In the genomic region with DNA sequence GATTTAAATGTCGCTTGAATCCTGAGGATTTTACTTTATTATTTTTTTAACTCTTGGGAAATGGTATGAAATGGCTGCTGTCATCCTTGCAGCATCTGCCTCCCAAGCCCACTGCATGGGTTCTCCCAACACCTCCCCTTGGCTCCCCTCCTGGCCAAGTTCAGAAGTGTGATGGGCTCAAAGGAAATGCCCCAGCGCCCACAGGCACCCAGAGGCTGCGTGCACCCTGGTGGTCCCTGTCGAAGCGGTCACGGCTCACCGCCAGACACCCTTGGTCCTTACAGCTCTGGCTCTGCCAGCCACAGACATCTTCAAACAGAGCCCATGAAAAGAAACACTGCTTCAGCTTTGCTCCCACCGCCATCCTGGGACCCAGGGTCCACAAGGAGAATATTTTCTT, we compare ENCODE assay signal across 21 cellular contexts.
DNase-seq lines count a peak whose midpoint lies in the region; ATAC-seq, FAIRE-seq and TF ChIP-seq lines count a peak whose summit lies in the region.
"Had no signal": no experiment of that assay in that cellular context is flagged by ENCODE, and none has a peak within 500 bp of the region (broad histone marks: within the 10 kb centered on the region; RNA-seq: fewer than 3 reads in every experiment).

No MANE protein-coding gene starts in this region.

- TF ChIP-seq EP300 in gastroesophageal sphincter (IDR thresholded peaks at IDR 0.05), result no peak

- H3K4me1 ChIP-seq in mucosa of stomach (ENCODE audit: control insufficient read depth, insufficient read depth, low read length) (peaks cover 64% of the 10 kb centered on the region), gastroesophageal sphincter (no peaks in the 10 kb centered on the region)

- peak overlapping the region; percentile 25 for H3K9ac ChIP-seq in mucosa of stomach (ENCODE audit: low read length)

- H3K4me1 Mint-ChIP-seq in WTC11, result peaks cover 14% of the 10 kb centered on the region; the same call in 1 of the 2 replicates

- CTCF ChIA-PET in WTC11 (lab: Charles Lee), result interaction anchor here (0.6 kb wide), 1 partner anchor 1903 kb away, joined by 3 read pairs; no protein-coding TSS in a partner anchor

- DNase-seq in DMS 273 (lab: John Stamatoyannopoulos, UW; ENCODE audit: unreplicated experiment), result peak; percentile 17
- DNase-seq in DMS 273 treated with DMSO at 0.1 percent for 48 hours (lab: John Stamatoyannopoulos, UW), result no peak
- DNase-seq in WTC11 (ENCODE audit: low spot score), result no peak
- DNase-seq in urothelium cell line (ENCODE audit: low spot score), result peak; percentile 46
- DNase-seq in NCI-H2196 treated with DMSO at 0.1 percent for 48 hours (lab: John Stamatoyannopoulos, UW; ENCODE audit: unreplicated experiment), result no peak
- DNase-seq in NCI-H526 treated with DMSO at 0.1 percent for 48 hours (lab: John Stamatoyannopoulos, UW), result no peak
- DNase-seq: activated CD4-positive, CD25-positive, alpha-beta regulatory T cell; activated CD8-positive, alpha-beta T cell treated with anti-CD3 and anti-CD28 coated beads, Interleukin-2, amount 10 ng/mL, durations not matched to agents 7 days and 5 days; activated T-cell treated with anti-CD3 and anti-CD28 coated beads, Interleukin-2, amount 50 U/mL, for 72 hours; DMS53; KG1; midbrain; MV-4-11; NCI-H187 treated with DMSO at 0.1 percent for 48 hours; stimulated activated CD4-positive, alpha-beta T cell treated with anti-CD3 and anti-CD28 coated beads, Interleukin-2, amount 100 ng/mL, for 48 hours had no signal

- TF ChIP-seq CTCF in WTC11 (IDR thresholded peaks at IDR 0.05), result no peak
- no peak for TF ChIP-seq CTCF in gastroesophageal sphincter (IDR thresholded peaks at IDR 0.05)

- no peaks in the 10 kb centered on the region for H3K36me3 ChIP-seq in mucosa of stomach (ENCODE audit: control insufficient read depth, insufficient read depth, low read length)
- no peaks in the 10 kb centered on the region for H3K36me3 ChIP-seq in gastroesophageal sphincter

- H3K4me3 ChIP-seq in mucosa of stomach (ENCODE audit: low read length), result no peak overlapping the region
- no peak overlapping the region for H3K4me3 ChIP-seq in gastroesophageal sphincter
- H3K4me3 ChIP-seq: body of pancreas had no signal

- TF ChIP-seq POLR2A in gastroesophageal sphincter (IDR thresholded peaks at IDR 0.05), result no peak

- WGBS in gastroesophageal sphincter (ENCODE audit: low coverage in 1 of 2), 2 donors, result 83 to 94% methylated on average over 1 to 2 of the region's 8 CpGs

- no peaks in the 10 kb centered on the region; the same call in 1 of the 2 replicates for H3K27me3 Mint-ChIP-seq in WTC11 (ENCODE audit: low read depth)
- H3K27me3 Mint-ChIP-seq: activated naive CD8-positive, alpha-beta T cell had no signal

- FAIRE-seq in urothelium cell line (lab: Jason Lieb, UNC), result no peak

- H3K9me3 ChIP-seq in mucosa of stomach (ENCODE audit: control insufficient read depth, low read length) (no peaks in the 10 kb centered on the region), gastroesophageal sphincter (no peaks in the 10 kb centered on the region)
- H3K9me3 ChIP-seq: body of pancreas had no signal

- no peak overlapping the region for H3K4me3 Mint-ChIP-seq in WTC11
- H3K4me3 Mint-ChIP-seq: activated CD8-positive, alpha-beta T cell treated with anti-CD3 and anti-CD28 coated beads, Interleukin-2, amount 10 ng/mL, durations not matched to agents 7 days and 5 days; activated naive CD8-positive, alpha-beta T cell; activated T-cell treated with anti-CD3 and anti-CD28 coated beads, Interleukin-2, amount 50 U/mL, for 72 hours; T-helper 2 cell treated with Interferon-gamma antibody and Interleukin-4, amounts not matched to agents 5 μg/mL and 100 μg/mL, for 36 hours had no signal

- no peak overlapping the region for H3K27ac Mint-ChIP-seq in WTC11
- H3K27ac Mint-ChIP-seq: activated CD8-positive, alpha-beta T cell treated with anti-CD3 and anti-CD28 coated beads, Interleukin-2, amount 10 ng/mL, durations not matched to agents 7 days and 5 days; activated naive CD8-positive, alpha-beta T cell; activated T-cell treated with anti-CD3 and anti-CD28 coated beads, Interleukin-2, amount 50 U/mL, for 72 hours; T-helper 2 cell treated with Interferon-gamma antibody and Interleukin-4, amounts not matched to agents 5 μg/mL and 100 μg/mL, for 36 hours had no signal

- H3K27ac ChIP-seq in gastroesophageal sphincter, result no peak overlapping the region
- H3K27ac ChIP-seq: 22Rv1, body of pancreas had no signal

- peaks cover 6% of the 10 kb centered on the region for H3K9me3 Mint-ChIP-seq in WTC11
- H3K9me3 Mint-ChIP-seq: activated T-cell treated with anti-CD3 and anti-CD28 coated beads, Interleukin-2, amount 50 U/mL, for 72 hours; T-helper 2 cell treated with Interferon-gamma antibody and Interleukin-4, amounts not matched to agents 5 μg/mL and 100 μg/mL, for 36 hours had no signal

- no peaks in the 10 kb centered on the region for H3K27me3 ChIP-seq in mucosa of stomach (ENCODE audit: control insufficient read depth, insufficient read depth, low read length)
- peaks cover 4% of the 10 kb centered on the region for H3K27me3 ChIP-seq in gastroesophageal sphincter
- H3K27me3 ChIP-seq: body of pancreas had no signal

- ATAC-seq in WTC11, result peak; percentile 77
- no peak for ATAC-seq in gastroesophageal sphincter
- ATAC-seq: activated CD8-positive, alpha-beta T cell treated with anti-CD3 and anti-CD28 coated beads, Interleukin-2, amount 10 ng/mL, durations not matched to agents 7 days and 5 days; activated T-cell treated with anti-CD3 and anti-CD28 coated beads, Interleukin-2, amount 50 U/mL, for 72 hours had no signal

- no peaks in the 10 kb centered on the region for H3K36me3 Mint-ChIP-seq in WTC11
- H3K36me3 Mint-ChIP-seq: activated naive CD8-positive, alpha-beta T cell had no signal

- POLR2A ChIA-PET in WTC11 (lab: Charles Lee), result no interaction called here

TF ChIP-seq in WTC11, 78 proteins besides CTCF, POLR2A, EP300 and RAD21:
- TF ChIP-seq ZNF232 (CRISPR knock-in tag; IDR thresholded peaks at IDR 0.05), result no peak
- TF ChIP-seq GABPB1 (CRISPR knock-in tag; IDR thresholded peaks at IDR 0.05), result no peak
- TF ChIP-seq, protein P1, sequence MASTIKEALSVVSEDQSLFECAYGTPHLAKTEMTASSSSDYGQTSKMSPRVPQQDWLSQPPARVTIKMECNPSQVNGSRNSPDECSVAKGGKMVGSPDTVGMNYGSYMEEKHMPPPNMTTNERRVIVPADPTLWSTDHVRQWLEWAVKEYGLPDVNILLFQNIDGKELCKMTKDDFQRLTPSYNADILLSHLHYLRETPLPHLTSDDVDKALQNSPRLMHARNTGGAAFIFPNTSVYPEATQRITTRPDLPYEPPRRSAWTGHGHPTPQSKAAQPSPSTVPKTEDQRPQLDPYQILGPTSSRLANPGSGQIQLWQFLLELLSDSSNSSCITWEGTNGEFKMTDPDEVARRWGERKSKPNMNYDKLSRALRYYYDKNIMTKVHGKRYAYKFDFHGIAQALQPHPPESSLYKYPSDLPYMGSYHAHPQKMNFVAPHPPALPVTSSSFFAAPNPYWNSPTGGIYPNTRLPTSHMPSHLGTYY (CRISPR knock-in tag; IDR thresholded peaks at IDR 0.05), result no peak
- TF ChIP-seq ZNF423 (CRISPR knock-in tag; IDR thresholded peaks at IDR 0.05), result no peak
- TF ChIP-seq GRHL2 (CRISPR knock-in tag; IDR thresholded peaks at IDR 0.05; ENCODE audit: insufficient replicate concordance, severe bottlenecking), result no peak
- TF ChIP-seq, protein P2, sequence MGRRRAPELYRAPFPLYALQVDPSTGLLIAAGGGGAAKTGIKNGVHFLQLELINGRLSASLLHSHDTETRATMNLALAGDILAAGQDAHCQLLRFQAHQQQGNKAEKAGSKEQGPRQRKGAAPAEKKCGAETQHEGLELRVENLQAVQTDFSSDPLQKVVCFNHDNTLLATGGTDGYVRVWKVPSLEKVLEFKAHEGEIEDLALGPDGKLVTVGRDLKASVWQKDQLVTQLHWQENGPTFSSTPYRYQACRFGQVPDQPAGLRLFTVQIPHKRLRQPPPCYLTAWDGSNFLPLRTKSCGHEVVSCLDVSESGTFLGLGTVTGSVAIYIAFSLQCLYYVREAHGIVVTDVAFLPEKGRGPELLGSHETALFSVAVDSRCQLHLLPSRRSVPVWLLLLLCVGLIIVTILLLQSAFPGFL (CRISPR knock-in tag; IDR thresholded peaks at IDR 0.05; ENCODE audit: borderline replicate concordance), result no peak
- no peak for TF ChIP-seq EMX1 (CRISPR knock-in tag; IDR thresholded peaks at IDR 0.05)

Comparison
In these comparisons a context has a peak if more than half of its experiments do, and no peak if none do; other contexts are left out.
1. DNase-seq: peak in DMS 273 (single experiment) and urothelium cell line (single experiment); none in DMS 273 treated with DMSO at 0.1 percent for 48 hours (single experiment), WTC11 (single experiment), NCI-H2196 treated with DMSO at 0.1 percent for 48 hours (single experiment) and NCI-H526 treated with DMSO at 0.1 percent for 48 hours (single experiment).